Comparison of ENCODE assay signal across 18 cellular contexts in the genomic region with DNA sequence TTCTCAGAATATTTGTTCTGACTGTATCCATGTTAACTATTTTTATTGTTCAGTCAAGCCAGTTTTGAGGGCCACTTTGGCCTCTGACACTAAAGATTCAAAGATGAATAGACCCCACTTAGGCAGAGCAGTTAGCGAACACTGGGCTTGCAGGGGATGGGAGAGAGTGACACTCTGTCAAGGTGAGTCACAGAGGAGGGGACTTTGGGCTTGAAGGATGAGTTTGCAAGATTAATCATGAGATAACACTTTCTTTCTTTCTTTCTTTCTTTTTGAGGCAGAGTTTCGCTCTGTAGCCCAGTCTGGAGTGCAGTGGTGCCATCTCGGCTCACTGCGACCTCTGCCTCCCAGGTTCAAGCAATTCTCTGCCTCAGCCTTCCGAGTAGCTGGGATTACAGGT. TPM values are rescaled to one million over a fixed set of nuclear protein-coding genes. Genes with fewer than 3 reads are reported as not detected.
A peak's percentile ranks its signal among the peaks of the same experiment; 100 is the strongest.
DNase-seq lines count a peak whose midpoint lies in the region; ATAC-seq and TF ChIP-seq lines count a peak whose summit lies in the region.
"Had no signal": no experiment of that assay in that cellular context is flagged by ENCODE, and none has a peak within 500 bp of the region (broad histone marks: within the 10 kb centered on the region; RNA-seq: fewer than 3 reads in every experiment).

No MANE protein-coding gene starts in this region.

- H3K27me3 ChIP-seq in aorta (ENCODE audit: control insufficient read depth in 1 of 2, insufficient read depth in 2 of 2, low read length in 1 of 2) (no peaks in the 10 kb centered on the region), trophoblast cell (ENCODE audit: insufficient read depth, low read length) (no peaks in the 10 kb centered on the region)
- H3K27me3 ChIP-seq: BE2C had no signal

- H3K36me3 Mint-ChIP-seq in activated CD4-positive, alpha-beta memory T cell treated with anti-CD3 and anti-CD28 coated beads for 36 hours, result peaks cover 22% of the 10 kb centered on the region
- H3K36me3 Mint-ChIP-seq in activated CD4-positive, alpha-beta memory T cell treated with anti-CD3 and anti-CD28 coated beads, Interleukin-2, amount 10 ng/mL, durations not matched to agents 7 days and 5 days (ENCODE audit: low read depth), result peaks cover 45% of the 10 kb centered on the region
- peaks cover 19% of the 10 kb centered on the region for H3K36me3 Mint-ChIP-seq in natural killer cell treated with Interleukin-12 subunit alpha and Interleukin-12 subunit beta and Interleukin-15 and Interleukin-18, amount 100 ng/mL, for 72 hours
- peaks cover 14% of the 10 kb centered on the region for H3K36me3 Mint-ChIP-seq in natural killer cell

- no peak overlapping the region for H3K9ac ChIP-seq in trophoblast cell (ENCODE audit: low read length)

- no peak overlapping the region for H2AK5ac ChIP-seq in trophoblast cell (ENCODE audit: low read length)

- no peak overlapping the region for H4K12ac ChIP-seq in trophoblast cell (ENCODE audit: low read depth, low read length)

- H3K4me3 ChIP-seq in aorta (ENCODE audit: low read length in 2 of 2) (no peak overlapping the region), trophoblast cell (ENCODE audit: low read depth, low read length) (no peak overlapping the region)
- H3K4me3 ChIP-seq: HAP-1, PC-9 had no signal

- no peak overlapping the region for H3K4me3 Mint-ChIP-seq in activated CD4-positive, alpha-beta memory T cell treated with anti-CD3 and anti-CD28 coated beads for 36 hours
- no peak overlapping the region for H3K4me3 Mint-ChIP-seq in activated CD4-positive, alpha-beta memory T cell treated with anti-CD3 and anti-CD28 coated beads, Interleukin-2, amount 10 ng/mL, durations not matched to agents 7 days and 5 days
- peak overlapping the region; percentile 16 for H3K4me3 Mint-ChIP-seq in natural killer cell treated with Interleukin-12 subunit alpha and Interleukin-12 subunit beta and Interleukin-15 and Interleukin-18, amount 100 ng/mL, for 72 hours
- no peak overlapping the region for H3K4me3 Mint-ChIP-seq in natural killer cell
- H3K4me3 Mint-ChIP-seq: CD4-positive, alpha-beta T cell had no signal

- no peak overlapping the region for H3K14ac ChIP-seq in trophoblast cell (ENCODE audit: low read length)

- no peaks in the 10 kb centered on the region for H3K79me2 ChIP-seq in trophoblast cell (ENCODE audit: control insufficient read depth, insufficient read depth, low read length, poor library complexity)

- no peaks in the 10 kb centered on the region for H3K79me1 ChIP-seq in trophoblast cell (ENCODE audit: low read length)

- TF ChIP-seq CTCF in natural killer cell (IDR thresholded peaks at IDR 0.05), result no peak

- no peak overlapping the region for H2BK5ac ChIP-seq in trophoblast cell (ENCODE audit: low read depth, low read length, poor library complexity)

- intact Hi-C loops in activated CD4-positive, alpha-beta memory T cell treated with anti-CD3 and anti-CD28 coated beads for 36 hours (cut with micrococcal nuclease), result no loop called here
- intact Hi-C loops in natural killer cell (cut with micrococcal nuclease), result no loop called here
- intact Hi-C loops in aorta (cut with DNase I), result no loop called here

- H3K4me1 ChIP-seq in aorta (ENCODE audit: control insufficient read depth in 1 of 2, insufficient read depth in 2 of 2, low read length in 2 of 2), result peaks cover 6 to 8% of the 10 kb centered on the region in 2 donors
- H3K4me1 ChIP-seq in trophoblast cell (ENCODE audit: control insufficient read depth in 1 of 2, insufficient read depth in 2 of 2, low read length in 2 of 2), result peaks cover 2 to 17% of the 10 kb centered on the region in 2 experiments
- H3K4me1 ChIP-seq: BE2C, HAP-1 had no signal

- H4K91ac ChIP-seq in trophoblast cell (ENCODE audit: low read depth, low read length), result no peak overlapping the region

- no peak overlapping the region for H3K4me2 ChIP-seq in trophoblast cell (ENCODE audit: low read length)
- H3K4me2 ChIP-seq: PC-9 had no signal

- 84 to 96% methylated on average over 5 of the region's 5 CpGs for WGBS in aorta, 2 donors
- WGBS in trophoblast cell (ENCODE audit: extremely low coverage, insufficient coverage, insufficient read length), result no CpG with 5 or more reads among the region's 5 CpGs

- CTCF ChIA-PET in activated CD4-positive, alpha-beta memory T cell treated with anti-CD3 and anti-CD28 coated beads for 36 hours (lab: Charles Lee), result no interaction called here
- CTCF ChIA-PET in activated CD4-positive, alpha-beta memory T cell treated with anti-CD3 and anti-CD28 coated beads, Interleukin-2, amount 10 ng/mL, durations not matched to agents 7 days and 5 days (lab: Charles Lee), result no interaction called here

- H3K27ac Mint-ChIP-seq in activated CD4-positive, alpha-beta memory T cell treated with anti-CD3 and anti-CD28 coated beads for 36 hours, result peak overlapping the region; percentile 25
- H3K27ac Mint-ChIP-seq in activated CD4-positive, alpha-beta memory T cell treated with anti-CD3 and anti-CD28 coated beads, Interleukin-2, amount 10 ng/mL, durations not matched to agents 7 days and 5 days, result no peak overlapping the region
- peak overlapping the region; percentile 6 to 7 for H3K27ac Mint-ChIP-seq in natural killer cell treated with Interleukin-12 subunit alpha and Interleukin-12 subunit beta and Interleukin-15 and Interleukin-18, amount 100 ng/mL, for 72 hours
- no peak overlapping the region for H3K27ac Mint-ChIP-seq in natural killer cell
- H3K27ac Mint-ChIP-seq: CD4-positive, alpha-beta T cell had no signal

- no peak overlapping the region for H3K23ac ChIP-seq in trophoblast cell (ENCODE audit: low read length)

- H3K4ac ChIP-seq in trophoblast cell (ENCODE audit: low read depth, low read length), result no peak overlapping the region

- H2BK120ac ChIP-seq in trophoblast cell (ENCODE audit: insufficient read depth, low read length, poor library complexity), result no peak overlapping the region

- H3K9me3 Mint-ChIP-seq in activated CD4-positive, alpha-beta memory T cell treated with anti-CD3 and anti-CD28 coated beads for 36 hours, result no peaks in the 10 kb centered on the region
- no peaks in the 10 kb centered on the region for H3K9me3 Mint-ChIP-seq in activated CD4-positive, alpha-beta memory T cell treated with anti-CD3 and anti-CD28 coated beads, Interleukin-2, amount 10 ng/mL, durations not matched to agents 7 days and 5 days
- H3K9me3 Mint-ChIP-seq in natural killer cell treated with Interleukin-12 subunit alpha and Interleukin-12 subunit beta and Interleukin-15 and Interleukin-18, amount 100 ng/mL, for 72 hours, result no peaks in the 10 kb centered on the region
- H3K9me3 Mint-ChIP-seq in natural killer cell, result no peaks in the 10 kb centered on the region
- H3K9me3 Mint-ChIP-seq: CD4-positive, alpha-beta T cell had no signal

- H4K8ac ChIP-seq in trophoblast cell (ENCODE audit: low read depth, low read length), result no peak overlapping the region

- POLR2A ChIA-PET in activated CD4-positive, alpha-beta memory T cell treated with anti-CD3 and anti-CD28 coated beads for 36 hours (lab: Charles Lee), result no interaction called here
- POLR2A ChIA-PET in activated CD4-positive, alpha-beta memory T cell treated with anti-CD3 and anti-CD28 coated beads, Interleukin-2, amount 10 ng/mL, durations not matched to agents 7 days and 5 days (lab: Charles Lee), result no interaction called here

- H3K18ac ChIP-seq in trophoblast cell (ENCODE audit: low read length), result no peak overlapping the region

- H3K27me3 Mint-ChIP-seq in activated CD4-positive, alpha-beta memory T cell treated with anti-CD3 and anti-CD28 coated beads for 36 hours, result no peaks in the 10 kb centered on the region
- H3K27me3 Mint-ChIP-seq in activated CD4-positive, alpha-beta memory T cell treated with anti-CD3 and anti-CD28 coated beads, Interleukin-2, amount 10 ng/mL, durations not matched to agents 7 days and 5 days, result no peaks in the 10 kb centered on the region
- no peaks in the 10 kb centered on the region for H3K27me3 Mint-ChIP-seq in natural killer cell treated with Interleukin-12 subunit alpha and Interleukin-12 subunit beta and Interleukin-15 and Interleukin-18, amount 100 ng/mL, for 72 hours
- no peaks in the 10 kb centered on the region for H3K27me3 Mint-ChIP-seq in natural killer cell (ENCODE audit: low read depth in 2 of 2)
- H3K27me3 Mint-ChIP-seq: CD4-positive, alpha-beta T cell had no signal

- H3K9me3 ChIP-seq in aorta (ENCODE audit: control insufficient read depth, low read length), result no peaks in the 10 kb centered on the region
- no peaks in the 10 kb centered on the region for H3K9me3 ChIP-seq in trophoblast cell (ENCODE audit: insufficient read depth, low read depth, low read length)
- H3K9me3 ChIP-seq: BE2C, Caco-2, HAP-1 had no signal

- H2BK12ac ChIP-seq in trophoblast cell (ENCODE audit: low read length), result no peak overlapping the region

- peak in 1 of 2 donors; percentile 58 for ATAC-seq in natural killer cell treated with Interleukin-12 subunit alpha and Interleukin-12 subunit beta and Interleukin-15 and Interleukin-18, amount 100 ng/mL, for 72 hours
- no peak for ATAC-seq in natural killer cell
- no peak for ATAC-seq in aorta (ENCODE audit: low FRiP score)
- ATAC-seq in HG03135 (IDR thresholded peaks at IDR 0.05; ENCODE audit: unreplicated experiment), result no peak

- H2AFZ ChIP-seq in trophoblast cell (ENCODE audit: insufficient read depth, low read length, poor library complexity), result no peak overlapping the region
- H2AFZ ChIP-seq: PC-9 had no signal

- H3K36me3 ChIP-seq in aorta (ENCODE audit: control insufficient read depth in 1 of 2, insufficient read depth in 2 of 2, low read length in 1 of 2) (no peaks in the 10 kb centered on the region), trophoblast cell (ENCODE audit: control insufficient read depth in 1 of 2, insufficient read depth in 2 of 2, low read length in 2 of 2) (peaks cover 4 to 8% of the 10 kb centered on the region in 2 experiments)
- H3K36me3 ChIP-seq: BE2C had no signal

- no peak for DNase-seq in activated CD4-positive, alpha-beta memory T cell treated with anti-CD3 and anti-CD28 coated beads for 36 hours
- DNase-seq in activated CD4-positive, alpha-beta memory T cell treated with anti-CD3 and anti-CD28 coated beads, Interleukin-2, amount 10 ng/mL, durations not matched to agents 7 days and 5 days, result no peak
- DNase-seq in natural killer cell treated with Interleukin-12 subunit alpha and Interleukin-12 subunit beta and Interleukin-15 and Interleukin-18, amount 100 ng/mL, for 72 hours (ENCODE audit: low spot score), result no peak
- DNase-seq in natural killer cell (no peak), islet precursor cell (peak; percentile 54), aorta (no peak), trophoblast cell (no peak)
- DNase-seq: BE2C; CD4-positive, alpha-beta T cell; IMR-90; Karpas-422; NCI-H1436; NCI-H345; NCI-H526; PC-9 had no signal

- H3K4me1 Mint-ChIP-seq in activated CD4-positive, alpha-beta memory T cell treated with anti-CD3 and anti-CD28 coated beads for 36 hours (ENCODE audit: low read depth), result peaks cover 10% of the 10 kb centered on the region
- peaks cover 9% of the 10 kb centered on the region for H3K4me1 Mint-ChIP-seq in activated CD4-positive, alpha-beta memory T cell treated with anti-CD3 and anti-CD28 coated beads, Interleukin-2, amount 10 ng/mL, durations not matched to agents 7 days and 5 days
- peaks cover 4 to 15% of the 10 kb centered on the region in 2 donors for H3K4me1 Mint-ChIP-seq in natural killer cell treated with Interleukin-12 subunit alpha and Interleukin-12 subunit beta and Interleukin-15 and Interleukin-18, amount 100 ng/mL, for 72 hours (ENCODE audit: low read depth in 2 of 2)
- H3K4me1 Mint-ChIP-seq in natural killer cell, result no peaks in the 10 kb centered on the region

- H3K27ac ChIP-seq in aorta (ENCODE audit: low read depth in 1 of 2, low read length in 2 of 2) (peak overlapping the region; percentile 69 to 76), trophoblast cell (ENCODE audit: low read depth, low read length) (no peak overlapping the region)
- H3K27ac ChIP-seq: PC-9 had no signal

RNA-seq across cellular contexts. Expression of a gene that starts 46.4 kb away (rescaled TPM):
- 1 to 10 TPM; 7.9 to 8.6 TPM for total RNA-seq in activated CD4-positive, alpha-beta memory T cell treated with anti-CD3 and anti-CD28 coated beads for 36 hours
- total RNA-seq in activated CD4-positive, alpha-beta memory T cell treated with anti-CD3 and anti-CD28 coated beads, Interleukin-2, amount 10 ng/mL, durations not matched to agents 7 days and 5 days, result 1 to 10 TPM; 8.4 to 9.0 TPM
- total RNA-seq in natural killer cell treated with Interleukin-12 subunit alpha and Interleukin-12 subunit beta and Interleukin-15 and Interleukin-18, amount 100 ng/mL, for 72 hours, result 10 to 100 TPM; 10.1 to 12.0 TPM
- total RNA-seq in natural killer cell (10 to 100 TPM; 16.4 to 25.8 (median 25.1) TPM), aorta (1 to 10 TPM; 4.8 to 5.8 TPM)
- polyA plus RNA-seq in aorta, result 1 to 10 TPM; 2.9 to 3.9 TPM
- 8.8 and 9.0 TPM in 2 replicates for polyA plus RNA-seq in trophoblast cell (2013)

RNA-seq across cellular contexts. Expression of a gene that starts 56.3 kb away (rescaled TPM):
- 10 to 100 TPM; 11.5 to 13.0 TPM for total RNA-seq in activated CD4-positive, alpha-beta memory T cell treated with anti-CD3 and anti-CD28 coated beads for 36 hours
- total RNA-seq in activated CD4-positive, alpha-beta memory T cell treated with anti-CD3 and anti-CD28 coated beads, Interleukin-2, amount 10 ng/mL, durations not matched to agents 7 days and 5 days, result 10 to 100 TPM; 18.0 to 21.0 TPM
- 10 to 100 TPM; 22.0 to 27.6 TPM for total RNA-seq in natural killer cell treated with Interleukin-12 subunit alpha and Interleukin-12 subunit beta and Interleukin-15 and Interleukin-18, amount 100 ng/mL, for 72 hours
- 10 to 100 TPM; 54.5 to 68.7 (median 58.8) TPM for total RNA-seq in natural killer cell
- total RNA-seq in aorta, result 10 to 100 TPM; 12.5 to 14.6 TPM
- polyA plus RNA-seq in aorta, result 10 to 100 TPM in 1 of 2 donors, 1 to 10 TPM in 1; 2.8 to 10.6 TPM
- 3.5 TPM in 2 replicates for polyA plus RNA-seq in trophoblast cell (2013)

Comparison
In these comparisons a context has a peak if more than half of its experiments do, and no peak if none do; other contexts are left out.
1. H3K27ac Mint-ChIP-seq: peak in activated CD4-positive, alpha-beta memory T cell treated with anti-CD3 and anti-CD28 coated beads for 36 hours (single experiment) and natural killer cell treated with Interleukin-12 subunit alpha and Interleukin-12 subunit beta and Interleukin-15 and Interleukin-18, amount 100 ng/mL, for 72 hours (2 of 2); none in activated CD4-positive, alpha-beta memory T cell treated with anti-CD3 and anti-CD28 coated beads, Interleukin-2, amount 10 ng/mL, durations not matched to agents 7 days and 5 days (single experiment) and natural killer cell (0 of 2).